In genomic region chr9:122900791-122901190, GRCh38 we compare ENCODE assay signal across 10 cellular contexts. TPM values are rescaled to one million over a fixed set of nuclear protein-coding genes. Genes with fewer than 3 reads are reported as not detected.
DNase-seq lines count a peak whose midpoint lies in the region; ATAC-seq and TF ChIP-seq lines count a peak whose summit lies in the region.
"Had no signal": no experiment of that assay in that cellular context is flagged by ENCODE, and none has a peak within 500 bp of the region (broad histone marks: within the 10 kb centered on the region; RNA-seq: fewer than 3 reads in every experiment).

No MANE protein-coding gene starts in this region.

- no peak for DNase-seq in activated T-cell treated with anti-CD3 and anti-CD28 coated beads, Interleukin-2, amount 50 U/mL, for 4 hours
- DNase-seq in activated T-cell treated with anti-CD3 and anti-CD28 coated beads, Interleukin-2, amount 50 U/mL, for 48 hours, result no peak
- DNase-seq in RWPE1 (ENCODE audit: low spot score) (peak; percentile 20), epithelial cell of prostate (ENCODE audit: low read depth, low spot score) (no peak), RPMI8226 (no peak), mesenteric fat pad (ENCODE audit: low spot score) (no peak)
- no peak for DNase-seq in activated CD4-positive, CD25-positive, alpha-beta regulatory T cell (lab: John Stamatoyannopoulos, UW)
- DNase-seq: activated effector memory CD4-positive, alpha-beta T cell treated with anti-CD3 and anti-CD28 coated beads, Interleukin-2, amount 50 U/mL, for 16 hours had no signal

- H3K9ac ChIP-seq in skeletal muscle satellite cell (ENCODE audit: low read depth, low read length), result peak overlapping the region; percentile 62

- ATAC-seq in activated T-cell treated with anti-CD3 and anti-CD28 coated beads, Interleukin-2, amount 50 U/mL, for 4 hours, result no peak

- peaks cover 3% of the 10 kb centered on the region for H3K36me3 Mint-ChIP-seq in activated T-cell treated with anti-CD3 and anti-CD28 coated beads, Interleukin-2, amount 50 U/mL, for 4 hours (ENCODE audit: insufficient read depth)

- H3K4me3 ChIP-seq in skeletal muscle satellite cell (ENCODE audit: low read length), result peak overlapping the region; percentile 1

- H3K4me1 Mint-ChIP-seq in activated T-cell treated with anti-CD3 and anti-CD28 coated beads, Interleukin-2, amount 50 U/mL, for 4 hours (ENCODE audit: low read depth), result peaks cover 53% of the 10 kb centered on the region

- no peaks in the 10 kb centered on the region for H3K9me3 ChIP-seq in skeletal muscle satellite cell (replicated peaks; ENCODE audit: low read length)

- peaks cover 15% of the 10 kb centered on the region for H3K36me3 ChIP-seq in skeletal muscle satellite cell (ENCODE audit: insufficient read depth, low read length)

- CTCF ChIA-PET in RWPE1 (lab: Yijun Ruan, JAX), result no interaction called here

- peak overlapping the region; percentile 65 for H3K4me3 Mint-ChIP-seq in activated T-cell treated with anti-CD3 and anti-CD28 coated beads, Interleukin-2, amount 50 U/mL, for 4 hours

- H3K4me1 ChIP-seq in skeletal muscle satellite cell (ENCODE audit: control insufficient read depth, insufficient read depth, low read length), result peaks cover 21% of the 10 kb centered on the region

- POLR2A ChIA-PET in RWPE1 (lab: Yijun Ruan, JAX; ENCODE audit: low non-redundant PET), result interaction anchor here (0.7 kb wide), 2 partner anchors 21 to 402 kb away, joined by 4 to 8 read pairs; no protein-coding TSS in a partner anchor

- H3K27ac ChIP-seq in RWPE1 (no peak overlapping the region), epithelial cell of prostate (peak overlapping the region; percentile 4)
- H3K27ac ChIP-seq: C4-2B had no signal

- H3K27me3 ChIP-seq in skeletal muscle satellite cell (ENCODE audit: control insufficient read depth, insufficient read depth, low read length), result no peaks in the 10 kb centered on the region

- no peaks in the 10 kb centered on the region for H3K27me3 Mint-ChIP-seq in activated T-cell treated with anti-CD3 and anti-CD28 coated beads, Interleukin-2, amount 50 U/mL, for 4 hours (ENCODE audit: low read depth)

- H3K9me3 Mint-ChIP-seq in activated T-cell treated with anti-CD3 and anti-CD28 coated beads, Interleukin-2, amount 50 U/mL, for 4 hours, result no peaks in the 10 kb centered on the region

- H3K4me2 ChIP-seq in skeletal muscle satellite cell (ENCODE audit: low read length), result peak overlapping the region; percentile 71

- TF ChIP-seq CTCF in RWPE1 (conservative IDR thresholded peaks at IDR 0.05; ENCODE audit: low read depth), result no peak

RNA-seq across cellular contexts. Expression of gene RC3H2, which starts 4.4 kb away (rescaled TPM):
- total RNA-seq in activated T-cell treated with anti-CD3 and anti-CD28 coated beads, Interleukin-2, amount 50 U/mL, for 4 hours, result 10 to 100 TPM; 27.3 to 31.1 (median 28.4) TPM
- 28.9 and 33.0 TPM in 2 replicates for total RNA-seq in skeletal muscle satellite cell (2012; rRNA removed)
- total RNA-seq in mesenteric fat pad, result 40.0 TPM

RNA-seq across cellular contexts. Expression of gene ZBTB6, which starts 12.3 kb away (rescaled TPM):
- total RNA-seq in activated T-cell treated with anti-CD3 and anti-CD28 coated beads, Interleukin-2, amount 50 U/mL, for 4 hours, result 1 to 10 TPM; 6.3 to 7.2 (median 6.5) TPM
- 8.5 and 9.6 TPM in 2 replicates for total RNA-seq in skeletal muscle satellite cell (2012; rRNA removed)
- 4.8 TPM for total RNA-seq in mesenteric fat pad

RNA-seq across cellular contexts. Expression of gene ZBTB26, which starts 30.5 kb away (rescaled TPM):
- 1 to 10 TPM; 2.9 to 3.5 (median 3.2) TPM for total RNA-seq in activated T-cell treated with anti-CD3 and anti-CD28 coated beads, Interleukin-2, amount 50 U/mL, for 4 hours
- total RNA-seq in skeletal muscle satellite cell (2012; rRNA removed), result 1.8 and 2.4 TPM in 2 replicates
- total RNA-seq in mesenteric fat pad, result 2.9 TPM

RNA-seq across cellular contexts. Expression of gene RABGAP1, which starts 40.0 kb away (rescaled TPM):
- total RNA-seq in activated T-cell treated with anti-CD3 and anti-CD28 coated beads, Interleukin-2, amount 50 U/mL, for 4 hours, result 10 to 100 TPM; 14.3 to 17.1 (median 16.7) TPM
- total RNA-seq in skeletal muscle satellite cell (2012; rRNA removed), result 23.6 and 24.1 TPM in 2 replicates
- 39.4 TPM for total RNA-seq in mesenteric fat pad
